ENCODE assay signal across 24 cellular contexts in the genomic region with DNA sequence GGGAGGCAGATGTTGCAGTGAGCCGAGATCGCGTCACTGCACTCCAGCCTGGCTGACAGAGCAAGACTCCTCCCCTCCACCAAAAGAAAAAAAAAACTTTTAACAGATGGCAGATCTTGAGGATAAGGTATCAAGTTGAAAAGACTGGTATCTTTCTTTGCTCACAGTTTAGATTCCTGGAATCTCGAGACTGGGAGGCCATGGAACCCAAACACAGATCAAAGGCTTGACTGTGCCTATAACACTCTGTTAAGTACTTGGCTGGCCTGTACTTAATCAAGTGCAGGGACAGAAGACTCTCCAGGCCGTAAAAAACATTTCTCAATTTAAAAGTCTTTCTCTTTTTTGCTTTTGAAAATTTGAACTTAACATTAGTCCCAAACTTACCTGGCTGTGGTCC.
"Had no signal": no experiment of that assay in that cellular context is flagged by ENCODE, and none has a peak within 500 bp of the region (broad histone marks: within the 10 kb centered on the region; RNA-seq: fewer than 3 reads in every experiment).

No MANE protein-coding gene starts in this region.

- H3K36me3 Mint-ChIP-seq: activated naive CD4-positive, alpha-beta T cell treated with anti-CD3 and anti-CD28 coated beads, Interleukin-2, amount 50 U/mL, for 72 hours; IgD-negative memory B cell had no signal

- H3K4me3 Mint-ChIP-seq: activated CD4-positive, alpha-beta memory T cell treated with anti-CD3 and anti-CD28 coated beads, Interleukin-2, amount 10 ng/mL, durations not matched to agents 7 days and 5 days; IgD-negative memory B cell had no signal

- H3K36me3 ChIP-seq: brain microvascular endothelial cell, cardiac muscle cell, Peyer's patch, SJCRH30 had no signal

- H3K9me3 Mint-ChIP-seq: activated CD4-positive, alpha-beta memory T cell treated with anti-CD3 and anti-CD28 coated beads, Interleukin-2, amount 10 ng/mL, durations not matched to agents 7 days and 5 days; activated naive CD4-positive, alpha-beta T cell treated with anti-CD3 and anti-CD28 coated beads, Interleukin-2, amount 50 U/mL, for 72 hours had no signal

- FAIRE-seq: astrocyte had no signal

- H3K9me3 ChIP-seq: Peyer's patch, SJCRH30, SK-N-SH had no signal

- DNase-seq: activated CD4-positive, alpha-beta memory T cell treated with anti-CD3 and anti-CD28 coated beads, Interleukin-2, amount 10 ng/mL, durations not matched to agents 7 days and 5 days; activated CD4-positive, alpha-beta T cell treated with anti-CD3 and anti-CD28 coated beads, Interleukin-2, amount 50 U/mL, for 1 hour; activated CD4-positive, CD25-positive, alpha-beta regulatory T cell; activated naive CD4-positive, alpha-beta T cell; amygdala; brain microvascular endothelial cell; KG1; NCI-H1048; NCI-H146; NCI-H187 treated with DMSO at 0.1 percent for 48 hours; NCI-H2081 treated with DMSO at 0.1 percent for 48 hours; NCI-H345; NCI-H510A; Peyer's patch; Right ventricle myocardium superior; SJCRH30; SK-N-SH; T-helper 1 cell had no signal

- H3K4me2 ChIP-seq: SK-N-SH had no signal

- H3K27ac Mint-ChIP-seq: activated CD4-positive, alpha-beta memory T cell treated with anti-CD3 and anti-CD28 coated beads, Interleukin-2, amount 10 ng/mL, durations not matched to agents 7 days and 5 days; activated naive CD4-positive, alpha-beta T cell treated with anti-CD3 and anti-CD28 coated beads, Interleukin-2, amount 50 U/mL, for 72 hours; IgD-negative memory B cell had no signal

- H3K27ac ChIP-seq: brain microvascular endothelial cell, cardiac muscle cell, Peyer's patch, RWPE1, SJCRH30, VCaP had no signal

- H3K4me3 ChIP-seq: cardiac muscle cell, Peyer's patch, SJCRH30 had no signal

- H3K27me3 ChIP-seq: brain microvascular endothelial cell, cardiac muscle cell, Peyer's patch, SJCRH30 had no signal

- H3K9ac ChIP-seq: SK-N-SH had no signal

- H3K4me1 ChIP-seq: Peyer's patch, SJCRH30 had no signal

- ATAC-seq: activated naive CD4-positive, alpha-beta T cell treated with anti-CD3 and anti-CD28 coated beads, Interleukin-2, amount 50 U/mL, for 72 hours had no signal
